Comparison of ENCODE assay signal across 8 cellular contexts in the genomic region with DNA sequence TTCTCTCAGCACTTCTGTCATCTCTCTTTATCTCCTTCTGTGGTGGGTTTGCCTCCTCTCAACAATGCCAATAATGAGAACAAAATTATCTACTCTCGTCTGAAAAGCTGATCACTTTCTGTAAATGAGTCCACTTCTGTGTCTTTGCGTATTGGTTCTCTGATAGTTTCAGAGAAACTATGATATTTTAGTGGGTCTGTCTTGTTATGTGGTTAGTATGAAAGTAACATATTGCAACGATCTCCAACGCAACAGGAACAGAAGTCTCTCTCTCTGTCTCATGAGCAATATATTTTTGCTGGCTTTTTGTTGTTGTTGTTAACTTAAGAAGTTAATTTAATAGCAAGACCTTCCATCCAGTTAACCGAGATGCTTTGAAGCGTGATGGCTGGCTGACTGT. TPM values are rescaled to one million over a fixed set of nuclear protein-coding genes. Genes with fewer than 3 reads are reported as not detected.
"Had no signal": no experiment of that assay in that cellular context is flagged by ENCODE, and none has a peak within 500 bp of the region (broad histone marks: within the 10 kb centered on the region; RNA-seq: fewer than 3 reads in every experiment).

No MANE protein-coding gene starts in this region.

- H3K27me3 Mint-ChIP-seq: IgD-negative memory B cell had no signal

- FAIRE-seq: HepG2, HTR-8/SVneo, K562 had no signal

- H3K4me3 ChIP-seq: K562 had no signal

- H3K4me3 Mint-ChIP-seq: IgD-negative memory B cell had no signal

- H3K27ac Mint-ChIP-seq: IgD-negative memory B cell had no signal

- H3K36me3 Mint-ChIP-seq: IgD-negative memory B cell had no signal

- ATAC-seq: HepG2, K562 had no signal

- H3K27ac ChIP-seq: HL-60 had no signal

- DNase-seq: IMR-90, KBM-7, KG1 had no signal

RNA-seq across cellular contexts. Expression of gene SLITRK6, which starts 47.8 kb away (rescaled TPM):
- total RNA-seq: HepG2 had no signal
